15 cellular contexts compared by ENCODE assay signal in genomic region chr2:136284226-136285119, GRCh38.
DNase-seq lines count a peak whose midpoint lies in the region; ATAC-seq lines count a peak whose summit lies in the region.
"Had no signal": no experiment of that assay in that cellular context is flagged by ENCODE, and none has a peak within 500 bp of the region (broad histone marks: within the 10 kb centered on the region; RNA-seq: fewer than 3 reads in every experiment).

No MANE protein-coding gene starts in this region.

- H3K9me3 ChIP-seq in BLaER1 treated with 17β-estradiol and CSF1 and Interleukin-3, amounts not matched to agents 10 nM and 100 nM (replicated peaks in 1 of 11) = peaks cover 0 to 12% (median 0%) of the 10 kb centered on the region in 11 experiments; a peak in 3 of 22 replicates

- H3K9me3 Mint-ChIP-seq in activated T-helper 2 cell treated with anti-CD3 and anti-CD28 coated beads, Interferon-gamma antibody, Interleukin-2, Interleukin-4, amounts not matched to agents 10 μg/mL and 5 μg/mL and 100 μg/mL, durations not matched to agents 14 hours and 24 hours and 36 hours = no peaks in the 10 kb centered on the region
- H3K9me3 Mint-ChIP-seq: GM23338 had no signal

- no peaks in the 10 kb centered on the region for H3K27me3 Mint-ChIP-seq in activated T-helper 2 cell treated with anti-CD3 and anti-CD28 coated beads, Interferon-gamma antibody, Interleukin-2, Interleukin-4, amounts not matched to agents 10 μg/mL and 5 μg/mL and 100 μg/mL, durations not matched to agents 14 hours and 24 hours and 36 hours (ENCODE audit: low read depth)
- H3K27me3 Mint-ChIP-seq: activated CD4-positive, alpha-beta T cell treated with anti-CD3 and anti-CD28 coated beads, Interleukin-2, amount 10 ng/mL, durations not matched to agents 24 days and 14 days had no signal

- peak overlapping the region in 8 of 11 experiments; percentile 12 to 44 (median 34); a peak in 15 of 22 replicates for H3K4me2 ChIP-seq in BLaER1 treated with 17β-estradiol and CSF1 and Interleukin-3, amounts not matched to agents 10 nM and 100 nM
- H3K4me2 ChIP-seq: GM23338 had no signal

- no peaks in the 10 kb centered on the region for H3K27me3 ChIP-seq in BLaER1 treated with 17β-estradiol and CSF1 and Interleukin-3, amounts not matched to agents 10 nM and 100 nM

- peaks cover 0 to 29% (median 13%) of the 10 kb centered on the region in 10 experiments; a peak in 12 of 20 replicates for H3K4me1 ChIP-seq in BLaER1 treated with 17β-estradiol and CSF1 and Interleukin-3, amounts not matched to agents 10 nM and 100 nM

- H3K4me3 ChIP-seq in BLaER1 treated with 17β-estradiol and CSF1 and Interleukin-3, amounts not matched to agents 10 nM and 100 nM = no peak overlapping the region
- H3K4me3 ChIP-seq: GM23338 had no signal

- intact Hi-C loops in activated T-helper 2 cell treated with anti-CD3 and anti-CD28 coated beads, Interferon-gamma antibody, Interleukin-2, Interleukin-4, amounts not matched to agents 10 μg/mL and 5 μg/mL and 100 μg/mL, durations not matched to agents 14 hours and 24 hours and 36 hours (cut with micrococcal nuclease) = loop anchor here (1.0 to 5.0 kb wide), 2 partner anchors 27 to 47 kb away; no protein-coding TSS in a partner anchor

- H3K4me3 Mint-ChIP-seq in activated T-helper 2 cell treated with anti-CD3 and anti-CD28 coated beads, Interferon-gamma antibody, Interleukin-2, Interleukin-4, amounts not matched to agents 10 μg/mL and 5 μg/mL and 100 μg/mL, durations not matched to agents 14 hours and 24 hours and 36 hours (ENCODE audit: low read depth) = no peak overlapping the region
- H3K4me3 Mint-ChIP-seq: activated CD4-positive, alpha-beta T cell treated with anti-CD3 and anti-CD28 coated beads, Interleukin-2, amount 10 ng/mL, durations not matched to agents 24 days and 14 days; GM23338 had no signal

- no peak for DNase-seq in activated T-helper 2 cell treated with anti-CD3 and anti-CD28 coated beads, Interferon-gamma antibody, Interleukin-2, Interleukin-4, amounts not matched to agents 10 μg/mL and 5 μg/mL and 100 μg/mL, durations not matched to agents 14 hours and 24 hours and 36 hours (ENCODE audit: low spot score)
- no peak for DNase-seq in SKM-1 treated with dmso at 0.1 percent for 144 hours (lab: John Stamatoyannopoulos, UW; ENCODE audit: unreplicated experiment)
- no peak for DNase-seq in midbrain (lab: John Stamatoyannopoulos, UW)
- DNase-seq: activated CD4-positive, alpha-beta T cell treated with anti-CD3 and anti-CD28 coated beads, Interleukin-2, amount 10 ng/mL, durations not matched to agents 24 days and 14 days; activated gamma-delta T cell treated with Interleukin-2 at 50 U/mL for 16 hours; DND-41; NCI-H1092; NCI-H446 treated with DMSO at 0.1 percent for 48 hours; stimulated activated naive CD4-positive, alpha-beta T cell had no signal

- peaks cover 46% of the 10 kb centered on the region for H3K4me1 Mint-ChIP-seq in activated T-helper 2 cell treated with anti-CD3 and anti-CD28 coated beads, Interferon-gamma antibody, Interleukin-2, Interleukin-4, amounts not matched to agents 10 μg/mL and 5 μg/mL and 100 μg/mL, durations not matched to agents 14 hours and 24 hours and 36 hours (ENCODE audit: low read depth)
- H3K4me1 Mint-ChIP-seq: GM23338 had no signal

- peak; percentile 45 for ATAC-seq in GM18868 (IDR thresholded peaks at IDR 0.05; ENCODE audit: unreplicated experiment)
- peak; percentile 51 for ATAC-seq in HG02798 (IDR thresholded peaks at IDR 0.05; ENCODE audit: poor library complexity, unreplicated experiment)
- no peak for ATAC-seq in GM18873 (IDR thresholded peaks at IDR 0.05; ENCODE audit: low FRiP score, unreplicated experiment)
- ATAC-seq in GM21737 (IDR thresholded peaks at IDR 0.05; ENCODE audit: unreplicated experiment) = no peak
- ATAC-seq: GM23338 had no signal

- H3K36me3 Mint-ChIP-seq in activated T-helper 2 cell treated with anti-CD3 and anti-CD28 coated beads, Interferon-gamma antibody, Interleukin-2, Interleukin-4, amounts not matched to agents 10 μg/mL and 5 μg/mL and 100 μg/mL, durations not matched to agents 14 hours and 24 hours and 36 hours (ENCODE audit: low read depth) = no peaks in the 10 kb centered on the region

- no peak overlapping the region for H3K27ac ChIP-seq in BLaER1 treated with 17β-estradiol and CSF1 and Interleukin-3, amounts not matched to agents 10 nM and 100 nM

- H3K36me3 ChIP-seq in BLaER1 treated with 17β-estradiol and CSF1 and Interleukin-3, amounts not matched to agents 10 nM and 100 nM = no peaks in the 10 kb centered on the region

- peak overlapping the region; percentile 59 for H3K27ac Mint-ChIP-seq in activated T-helper 2 cell treated with anti-CD3 and anti-CD28 coated beads, Interferon-gamma antibody, Interleukin-2, Interleukin-4, amounts not matched to agents 10 μg/mL and 5 μg/mL and 100 μg/mL, durations not matched to agents 14 hours and 24 hours and 36 hours
- H3K27ac Mint-ChIP-seq: GM23338 had no signal

- H4K20me1 ChIP-seq in BLaER1 treated with 17β-estradiol and CSF1 and Interleukin-3, amounts not matched to agents 10 nM and 100 nM = no peaks in the 10 kb centered on the region

- no peak overlapping the region for H3K9ac ChIP-seq in BLaER1 treated with 17β-estradiol and CSF1 and Interleukin-3, amounts not matched to agents 10 nM and 100 nM

Comparison
In these comparisons a context has a peak if more than half of its experiments do, and no peak if none do; other contexts are left out.
1. ATAC-seq: peak in GM18868 (single experiment) and HG02798 (single experiment); none in GM18873 (single experiment) and GM21737 (single experiment).